ENCODE assay signal across 15 cellular contexts in the genomic region with DNA sequence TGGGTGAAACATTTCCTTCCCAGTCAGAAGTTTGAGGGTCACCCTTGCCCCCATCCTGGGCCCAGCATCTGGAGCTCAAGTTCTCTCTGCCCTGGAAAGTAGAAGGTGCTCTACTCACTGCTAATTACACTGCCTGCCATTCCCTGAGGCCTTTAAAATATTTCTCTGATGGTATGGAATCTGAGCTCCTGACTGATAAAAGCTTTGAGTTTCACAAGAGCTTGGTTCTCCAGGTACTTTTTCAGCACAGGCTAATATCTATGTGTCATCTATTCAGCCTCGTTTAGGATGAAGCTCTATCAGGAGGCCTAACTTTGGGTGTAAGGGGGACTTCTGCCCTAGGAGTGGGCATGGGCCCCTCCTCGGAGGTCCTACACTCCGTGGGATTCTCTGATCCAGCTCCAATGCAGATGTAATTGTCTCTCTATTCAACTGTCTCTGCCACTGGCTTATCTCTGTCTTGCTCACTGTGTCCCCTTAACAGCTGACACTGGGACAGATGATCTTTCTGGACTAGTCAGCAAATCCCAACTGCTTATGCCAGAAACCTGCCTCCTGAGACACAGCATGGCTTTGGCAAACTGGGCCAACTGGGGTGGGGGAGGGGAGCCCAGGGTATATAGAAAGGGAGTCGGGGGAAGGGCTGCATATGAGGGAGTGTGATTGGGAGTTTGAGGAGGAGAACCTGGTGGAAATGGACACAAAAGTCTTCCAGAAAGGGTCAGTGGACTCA.
"Had no signal": no experiment of that assay in that cellular context is flagged by ENCODE, and none has a peak within 500 bp of the region (broad histone marks: within the 10 kb centered on the region; RNA-seq: fewer than 3 reads in every experiment).

No MANE protein-coding gene starts in this region.

- H3K9me3 ChIP-seq: ascending aorta, heart right ventricle, ovary, thyroid gland, vagina had no signal

- H3K4me2 ChIP-seq: neural progenitor cell, smooth muscle cell had no signal

- H3K9ac ChIP-seq: neural progenitor cell had no signal

- H3K4me3 ChIP-seq: ascending aorta, heart right ventricle, neural progenitor cell, ovary, smooth muscle cell, thyroid gland, vagina had no signal

- H3K4me1 ChIP-seq: neural progenitor cell, thyroid gland had no signal

- H3K27me3 Mint-ChIP-seq: activated CD4-positive, alpha-beta memory T cell treated with anti-CD3 and anti-CD28 coated beads for 36 hours had no signal

- DNase-seq: activated CD4-positive, alpha-beta memory T cell treated with anti-CD3 and anti-CD28 coated beads for 36 hours; activated CD4-positive, alpha-beta T cell treated with anti-CD3 and anti-CD28 coated beads for 1 hour; activated naive CD8-positive, alpha-beta T cell treated with anti-CD3 and anti-CD28 coated beads, Interleukin-2, amount 10 ng/mL, durations not matched to agents 7 days and 5 days; activated T-cell treated with anti-CD3 and anti-CD28 coated beads, Interleukin-2, amount 50 U/mL, for 4 hours; foreskin melanocyte; heart right ventricle; kidney; ovary; thyroid gland had no signal

- ATAC-seq: activated T-cell treated with anti-CD3 and anti-CD28 coated beads, Interleukin-2, amount 50 U/mL, for 4 hours had no signal

- H3K27me3 ChIP-seq: ascending aorta, heart right ventricle, neural progenitor cell, ovary, thyroid gland, vagina had no signal

- H3K9me3 Mint-ChIP-seq: activated CD4-positive, alpha-beta memory T cell treated with anti-CD3 and anti-CD28 coated beads for 36 hours; activated naive CD8-positive, alpha-beta T cell treated with anti-CD3 and anti-CD28 coated beads, Interleukin-2, amount 10 ng/mL, durations not matched to agents 7 days and 5 days; activated T-cell treated with anti-CD3 and anti-CD28 coated beads, Interleukin-2, amount 50 U/mL, for 4 hours; T-helper 2 cell treated with Interferon-gamma antibody and Interleukin-4, amounts not matched to agents 5 μg/mL and 100 μg/mL, for 36 hours had no signal

- H3K27ac Mint-ChIP-seq: activated CD4-positive, alpha-beta memory T cell treated with anti-CD3 and anti-CD28 coated beads for 36 hours; activated naive CD8-positive, alpha-beta T cell treated with anti-CD3 and anti-CD28 coated beads, Interleukin-2, amount 10 ng/mL, durations not matched to agents 7 days and 5 days; mesothelial cell of epicardium; neural progenitor cell; T-helper 2 cell treated with Interferon-gamma antibody and Interleukin-4, amounts not matched to agents 5 μg/mL and 100 μg/mL, for 36 hours had no signal

- H3K4me3 Mint-ChIP-seq: activated CD4-positive, alpha-beta memory T cell treated with anti-CD3 and anti-CD28 coated beads for 36 hours; activated naive CD8-positive, alpha-beta T cell treated with anti-CD3 and anti-CD28 coated beads, Interleukin-2, amount 10 ng/mL, durations not matched to agents 7 days and 5 days; activated T-cell treated with anti-CD3 and anti-CD28 coated beads, Interleukin-2, amount 50 U/mL, for 4 hours; mesothelial cell of epicardium; neural progenitor cell; T-helper 2 cell treated with Interferon-gamma antibody and Interleukin-4, amounts not matched to agents 5 μg/mL and 100 μg/mL, for 36 hours had no signal

- H3K36me3 ChIP-seq: ascending aorta, heart right ventricle, neural progenitor cell, ovary, thyroid gland, vagina had no signal

- H3K36me3 Mint-ChIP-seq: activated CD4-positive, alpha-beta memory T cell treated with anti-CD3 and anti-CD28 coated beads for 36 hours; activated naive CD8-positive, alpha-beta T cell treated with anti-CD3 and anti-CD28 coated beads, Interleukin-2, amount 10 ng/mL, durations not matched to agents 7 days and 5 days; mesothelial cell of epicardium; neural progenitor cell had no signal

- H3K27ac ChIP-seq: ascending aorta, heart right ventricle, neural progenitor cell, ovary, thyroid gland, vagina had no signal

- FAIRE-seq: kidney had no signal

- H2AFZ ChIP-seq: neural progenitor cell had no signal
